In genomic region chr19:35162471-35163326, GRCh38 we compare ENCODE assay signal across 12 cellular contexts. TPM values are rescaled to one million over a fixed set of nuclear protein-coding genes. Genes with fewer than 3 reads are reported as not detected.
A peak's percentile ranks its signal among the peaks of the same experiment; 100 is the strongest.
DNase-seq lines count a peak whose midpoint lies in the region; ATAC-seq and TF ChIP-seq lines count a peak whose summit lies in the region.
"Had no signal": no experiment of that assay in that cellular context is flagged by ENCODE, and none has a peak within 500 bp of the region (broad histone marks: within the 10 kb centered on the region; RNA-seq: fewer than 3 reads in every experiment).

No MANE protein-coding gene starts in this region.

- H3K4me1 Mint-ChIP-seq in activated T-helper 1 cell treated with anti-CD3 and anti-CD28 coated beads, Interleukin-12 subunit alpha, Interleukin-12 subunit beta, Interleukin-2, Interleukin-4 antibody, amounts not matched to agents 30 ng/mL and 10 ng/mL and 1 ng/mL, durations not matched to agents 14 hours and 24 hours and 36 hours (ENCODE audit: low read depth), result peaks cover 47% of the 10 kb centered on the region

- peaks cover 49% of the 10 kb centered on the region for H3K9me3 Mint-ChIP-seq in activated T-helper 1 cell treated with anti-CD3 and anti-CD28 coated beads, Interleukin-12 subunit alpha, Interleukin-12 subunit beta, Interleukin-2, Interleukin-4 antibody, amounts not matched to agents 30 ng/mL and 10 ng/mL and 1 ng/mL, durations not matched to agents 14 hours and 24 hours and 36 hours

- DNase-seq in A172 (ENCODE audit: low spot score) (peak; percentile 95), EL (peak; percentile 94), foreskin keratinocyte (peak; percentile 89 to 96), NCI-H510A (lab: John Stamatoyannopoulos, UW) (no peak)
- no peak for DNase-seq in activated T-helper 1 cell treated with anti-CD3 and anti-CD28 coated beads, Interleukin-12 subunit alpha, Interleukin-12 subunit beta, Interleukin-2, Interleukin-4 antibody, amounts not matched to agents 30 ng/mL and 10 ng/mL and 1 ng/mL, durations not matched to agents 14 hours and 24 hours and 36 hours (ENCODE audit: low spot score)
- DNase-seq in activated CD8-positive, alpha-beta memory T cell treated with anti-CD3 and anti-CD28 coated beads, Interleukin-2, amount 50 U/mL, for 48 hours, result no peak
- no peak for DNase-seq in stimulated activated CD4-positive, alpha-beta T cell treated with anti-CD3 and anti-CD28 coated beads, Interleukin-1b, Interleukin-23, amount 100 ng/mL, for 48 hours
- DNase-seq: BE2C, left ventricle myocardium superior, NCI-H146, ovary had no signal

- H3K27ac ChIP-seq in foreskin keratinocyte, result peak overlapping the region; percentile 11
- H3K27ac ChIP-seq: ovary had no signal

- intact Hi-C loops in activated T-helper 1 cell treated with anti-CD3 and anti-CD28 coated beads, Interleukin-12 subunit alpha, Interleukin-12 subunit beta, Interleukin-2, Interleukin-4 antibody, amounts not matched to agents 30 ng/mL and 10 ng/mL and 1 ng/mL, durations not matched to agents 14 hours and 24 hours and 36 hours (cut with micrococcal nuclease), result no loop called here

- H3K27me3 ChIP-seq in foreskin keratinocyte, result no peaks in the 10 kb centered on the region
- H3K27me3 ChIP-seq: ovary had no signal

- H3K27ac Mint-ChIP-seq in activated T-helper 1 cell treated with anti-CD3 and anti-CD28 coated beads, Interleukin-12 subunit alpha, Interleukin-12 subunit beta, Interleukin-2, Interleukin-4 antibody, amounts not matched to agents 30 ng/mL and 10 ng/mL and 1 ng/mL, durations not matched to agents 14 hours and 24 hours and 36 hours, result peak overlapping the region; percentile 48

- H3K4me3 Mint-ChIP-seq in activated T-helper 1 cell treated with anti-CD3 and anti-CD28 coated beads, Interleukin-12 subunit alpha, Interleukin-12 subunit beta, Interleukin-2, Interleukin-4 antibody, amounts not matched to agents 30 ng/mL and 10 ng/mL and 1 ng/mL, durations not matched to agents 14 hours and 24 hours and 36 hours, result no peak overlapping the region

- peak; percentile 95 for ATAC-seq in foreskin keratinocyte
- ATAC-seq in HG03457 (IDR thresholded peaks at IDR 0.05; ENCODE audit: unreplicated experiment), result no peak
- ATAC-seq: left ventricle myocardium superior had no signal

- no peaks in the 10 kb centered on the region for H3K27me3 Mint-ChIP-seq in activated T-helper 1 cell treated with anti-CD3 and anti-CD28 coated beads, Interleukin-12 subunit alpha, Interleukin-12 subunit beta, Interleukin-2, Interleukin-4 antibody, amounts not matched to agents 30 ng/mL and 10 ng/mL and 1 ng/mL, durations not matched to agents 14 hours and 24 hours and 36 hours (ENCODE audit: insufficient read depth)

- peaks cover 97% of the 10 kb centered on the region for H3K36me3 Mint-ChIP-seq in activated T-helper 1 cell treated with anti-CD3 and anti-CD28 coated beads, Interleukin-12 subunit alpha, Interleukin-12 subunit beta, Interleukin-2, Interleukin-4 antibody, amounts not matched to agents 30 ng/mL and 10 ng/mL and 1 ng/mL, durations not matched to agents 14 hours and 24 hours and 36 hours (ENCODE audit: low read depth)

- no peak for TF ChIP-seq CTCF in foreskin keratinocyte (conservative IDR thresholded peaks at IDR 0.05)

- peaks cover 10% of the 10 kb centered on the region for H3K4me1 ChIP-seq in foreskin keratinocyte
- H3K4me1 ChIP-seq: BE2C had no signal

RNA-seq across cellular contexts. Expression of gene FXYD5, which starts 8.2 kb away (rescaled TPM):
- 93.9 and 103 TPM in 2 replicates for total RNA-seq in A172 (2014; rRNA removed; shearing (Covaris generic))
- total RNA-seq in activated T-helper 1 cell treated with anti-CD3 and anti-CD28 coated beads, Interleukin-12 subunit alpha, Interleukin-12 subunit beta, Interleukin-2, Interleukin-4 antibody, amounts not matched to agents 30 ng/mL and 10 ng/mL and 1 ng/mL, durations not matched to agents 14 hours and 24 hours and 36 hours, result 299 and 309 TPM in 2 replicates
- 268 and 277 TPM in 2 replicates for total RNA-seq in foreskin keratinocyte
- 416 and 427 TPM in 2 replicates for polyA plus RNA-seq in foreskin keratinocyte

RNA-seq across cellular contexts. Expression of gene FXYD7, which starts 19.6 kb away (rescaled TPM):
- total RNA-seq in A172 (2014; rRNA removed; shearing (Covaris generic)), result not detected in 2 replicates
- total RNA-seq in activated T-helper 1 cell treated with anti-CD3 and anti-CD28 coated beads, Interleukin-12 subunit alpha, Interleukin-12 subunit beta, Interleukin-2, Interleukin-4 antibody, amounts not matched to agents 30 ng/mL and 10 ng/mL and 1 ng/mL, durations not matched to agents 14 hours and 24 hours and 36 hours, result 0.39 TPM in 1 of 2 replicates, not detected in the other
- 0.18 TPM in 1 of 2 replicates, not detected in the other for total RNA-seq in foreskin keratinocyte
- 0.16 and 0.25 TPM in 2 replicates for polyA plus RNA-seq in foreskin keratinocyte
- total RNA-seq: left ventricle myocardium superior had no signal

RNA-seq across cellular contexts. Expression of gene FXYD1, which starts 24.1 kb away (rescaled TPM):
- not detected in 2 replicates for total RNA-seq in A172 (2014; rRNA removed; shearing (Covaris generic))
- total RNA-seq in activated T-helper 1 cell treated with anti-CD3 and anti-CD28 coated beads, Interleukin-12 subunit alpha, Interleukin-12 subunit beta, Interleukin-2, Interleukin-4 antibody, amounts not matched to agents 30 ng/mL and 10 ng/mL and 1 ng/mL, durations not matched to agents 14 hours and 24 hours and 36 hours, result not detected in 2 replicates
- total RNA-seq in foreskin keratinocyte, result 0.35 and 0.41 TPM in 2 replicates
- 0.67 and 0.81 TPM in 2 replicates for polyA plus RNA-seq in foreskin keratinocyte

RNA-seq across cellular contexts. Expression of gene LGI4, which starts 27.8 kb away (rescaled TPM):
- 0.43 TPM in 1 of 2 replicates, not detected in the other for total RNA-seq in A172 (2014; rRNA removed; shearing (Covaris generic))
- not detected in 2 replicates for total RNA-seq in activated T-helper 1 cell treated with anti-CD3 and anti-CD28 coated beads, Interleukin-12 subunit alpha, Interleukin-12 subunit beta, Interleukin-2, Interleukin-4 antibody, amounts not matched to agents 30 ng/mL and 10 ng/mL and 1 ng/mL, durations not matched to agents 14 hours and 24 hours and 36 hours
- total RNA-seq in foreskin keratinocyte, result not detected in 2 replicates
- polyA plus RNA-seq in foreskin keratinocyte, result 0.06 TPM in 1 of 2 replicates, not detected in the other

RNA-seq across cellular contexts. Expression of gene FXYD3, which starts 47.1 kb away (rescaled TPM):
- 4.8 TPM in 1 of 2 replicates, not detected in the other for total RNA-seq in A172 (2014; rRNA removed; shearing (Covaris generic))
- total RNA-seq in activated T-helper 1 cell treated with anti-CD3 and anti-CD28 coated beads, Interleukin-12 subunit alpha, Interleukin-12 subunit beta, Interleukin-2, Interleukin-4 antibody, amounts not matched to agents 30 ng/mL and 10 ng/mL and 1 ng/mL, durations not matched to agents 14 hours and 24 hours and 36 hours, result not detected in 2 replicates
- 243 and 312 TPM in 2 replicates for total RNA-seq in foreskin keratinocyte
- 420 and 522 TPM in 2 replicates for polyA plus RNA-seq in foreskin keratinocyte

Comparison
In these comparisons a context has a peak if more than half of its experiments do, and no peak if none do; other contexts are left out.
1. DNase-seq: peak in A172 (single experiment), EL (single experiment) and foreskin keratinocyte (2 of 2); none in activated T-helper 1 cell treated with anti-CD3 and anti-CD28 coated beads, Interleukin-12 subunit alpha, Interleukin-12 subunit beta, Interleukin-2, Interleukin-4 antibody, amounts not matched to agents 30 ng/mL and 10 ng/mL and 1 ng/mL, durations not matched to agents 14 hours and 24 hours and 36 hours (single experiment), activated CD8-positive, alpha-beta memory T cell treated with anti-CD3 and anti-CD28 coated beads, Interleukin-2, amount 50 U/mL, for 48 hours (single experiment), stimulated activated CD4-positive, alpha-beta T cell treated with anti-CD3 and anti-CD28 coated beads, Interleukin-1b, Interleukin-23, amount 100 ng/mL, for 48 hours (single experiment) and NCI-H510A (single experiment).